26 cellular contexts compared by ENCODE assay signal in genomic region chr17:74353446-74354060, GRCh38. TPM values are rescaled to one million over a fixed set of nuclear protein-coding genes. Genes with fewer than 3 reads are reported as not detected.
"Had no signal": no experiment of that assay in that cellular context is flagged by ENCODE, and none has a peak within 500 bp of the region (broad histone marks: within the 10 kb centered on the region; RNA-seq: fewer than 3 reads in every experiment).

No MANE protein-coding gene starts in this region.

- H3K4me2 ChIP-seq: hepatocyte had no signal

- H3K27ac Mint-ChIP-seq: activated naive CD4-positive, alpha-beta T cell treated with anti-CD3 and anti-CD28 coated beads for 36 hours; activated naive CD8-positive, alpha-beta T cell treated with anti-CD3 and anti-CD28 coated beads for 36 hours; effector memory CD8-positive, alpha-beta T cell; nephron; stimulated activated effector memory CD8-positive, alpha-beta T cell treated with anti-CD3 and anti-CD28 coated beads, Interleukin-12 subunit alpha, Interleukin-12 subunit beta, amount 100 ng/mL, for 72 hours; stimulated activated naive CD8-positive, alpha-beta T cell treated with anti-CD3 and anti-CD28 coated beads, Interleukin-15, Interleukin-2, amounts not matched to agents 100 ng/mL and 50 ng/mL, for 24 hours; T-helper 2 cell treated with Interferon-gamma antibody and Interleukin-4, amounts not matched to agents 5 μg/mL and 100 μg/mL, for 36 hours; type B pancreatic cell had no signal

- H3K27ac ChIP-seq: adrenal gland, body of pancreas, cardiac muscle cell, gastrocnemius medialis, hepatocyte, lower lobe of right lung, pancreas, prostate gland, skin epidermis, thoracic aorta, uterus had no signal

- H3K36me3 ChIP-seq: adrenal gland, cardiac muscle cell, gastrocnemius medialis, lower lobe of right lung, pancreas, prostate gland, thoracic aorta, uterus had no signal

- H3K4me3 ChIP-seq: adrenal gland, body of pancreas, cardiac muscle cell, gastrocnemius medialis, hepatocyte, lower lobe of right lung, mucosa of descending colon, pancreas, prostate gland, skin epidermis, thoracic aorta, uterus had no signal

- H3K36me3 Mint-ChIP-seq: activated naive CD8-positive, alpha-beta T cell treated with anti-CD3 and anti-CD28 coated beads for 36 hours; stimulated activated effector memory CD8-positive, alpha-beta T cell treated with anti-CD3 and anti-CD28 coated beads, Interleukin-12 subunit alpha, Interleukin-12 subunit beta, amount 100 ng/mL, for 72 hours; type B pancreatic cell had no signal

- H3K4me3 Mint-ChIP-seq: activated naive CD4-positive, alpha-beta T cell treated with anti-CD3 and anti-CD28 coated beads for 36 hours; activated naive CD8-positive, alpha-beta T cell treated with anti-CD3 and anti-CD28 coated beads for 36 hours; nephron; stimulated activated effector memory CD8-positive, alpha-beta T cell treated with anti-CD3 and anti-CD28 coated beads, Interleukin-12 subunit alpha, Interleukin-12 subunit beta, amount 100 ng/mL, for 72 hours; stimulated activated naive CD8-positive, alpha-beta T cell treated with anti-CD3 and anti-CD28 coated beads, Interleukin-15, Interleukin-2, amounts not matched to agents 100 ng/mL and 50 ng/mL, for 24 hours; T-helper 2 cell treated with Interferon-gamma antibody and Interleukin-4, amounts not matched to agents 5 μg/mL and 100 μg/mL, for 36 hours; type B pancreatic cell had no signal

- H3K4me1 ChIP-seq: adrenal gland, gastrocnemius medialis, prostate gland had no signal

- H3K4me1 Mint-ChIP-seq: nephron had no signal

- ATAC-seq: body of pancreas, gastrocnemius medialis, sciatic nerve had no signal

- H3K79me2 ChIP-seq: hepatocyte had no signal

- DNase-seq: cortex of kidney, gastrocnemius medialis, kidney, lower lobe of right lung, uterus had no signal

- H3K9me3 ChIP-seq: adrenal gland, body of pancreas, gastrocnemius medialis, lower lobe of right lung, mucosa of descending colon, pancreas, prostate gland, thoracic aorta, uterus had no signal

- H3K9me3 Mint-ChIP-seq: activated naive CD4-positive, alpha-beta T cell treated with anti-CD3 and anti-CD28 coated beads for 36 hours; activated naive CD8-positive, alpha-beta T cell treated with anti-CD3 and anti-CD28 coated beads for 36 hours; effector memory CD8-positive, alpha-beta T cell; nephron; stimulated activated effector memory CD8-positive, alpha-beta T cell treated with anti-CD3 and anti-CD28 coated beads, Interleukin-12 subunit alpha, Interleukin-12 subunit beta, amount 100 ng/mL, for 72 hours; stimulated activated naive CD8-positive, alpha-beta T cell treated with anti-CD3 and anti-CD28 coated beads, Interleukin-15, Interleukin-2, amounts not matched to agents 100 ng/mL and 50 ng/mL, for 24 hours; T-helper 2 cell treated with Interferon-gamma antibody and Interleukin-4, amounts not matched to agents 5 μg/mL and 100 μg/mL, for 36 hours; type B pancreatic cell had no signal

- H2AFZ ChIP-seq: hepatocyte had no signal

RNA-seq across cellular contexts. Expression of gene BTBD17, which starts 8.1 kb away (rescaled TPM):
- total RNA-seq: activated naive CD4-positive, alpha-beta T cell treated with anti-CD3 and anti-CD28 coated beads for 36 hours; activated naive CD8-positive, alpha-beta T cell treated with anti-CD3 and anti-CD28 coated beads for 36 hours; aorta; gastrocnemius medialis; kidney; lower lobe of right lung; prostate gland; sciatic nerve; subcutaneous adipose tissue; thoracic aorta had no signal

RNA-seq across cellular contexts. Expression of gene GPR142, which starts 13.8 kb away (rescaled TPM):
- total RNA-seq: activated naive CD4-positive, alpha-beta T cell treated with anti-CD3 and anti-CD28 coated beads for 36 hours; activated naive CD8-positive, alpha-beta T cell treated with anti-CD3 and anti-CD28 coated beads for 36 hours; adrenal gland; cardiac muscle cell; cerebellum; gastrocnemius medialis; hepatocyte; kidney; lower lobe of right lung; thoracic aorta had no signal

RNA-seq across cellular contexts. Expression of gene KIF19, which starts 27.5 kb away (rescaled TPM):
- total RNA-seq: activated naive CD4-positive, alpha-beta T cell treated with anti-CD3 and anti-CD28 coated beads for 36 hours had no signal
